In genomic region chr13:41313117-41313516, GRCh38 we compare ENCODE assay signal across 10 cellular contexts. TPM values are rescaled to one million over a fixed set of nuclear protein-coding genes. Genes with fewer than 3 reads are reported as not detected.
A peak's percentile ranks its signal among the peaks of the same experiment; 100 is the strongest.
DNase-seq lines count a peak whose midpoint lies in the region; TF ChIP-seq lines count a peak whose summit lies in the region.
"Had no signal": no experiment of that assay in that cellular context is flagged by ENCODE, and none has a peak within 500 bp of the region (broad histone marks: within the 10 kb centered on the region; RNA-seq: fewer than 3 reads in every experiment).

No MANE protein-coding gene starts in this region.

- WGBS in esophagus squamous epithelium, 2 donors, result 38 to 40% methylated on average over 5 of the region's 5 CpGs
- WGBS in sigmoid colon, 2 donors, result 69 to 75% methylated on average over 5 of the region's 5 CpGs

- no peaks in the 10 kb centered on the region for H3K27me3 Mint-ChIP-seq in T-helper 1 cell treated with Interleukin-12 subunit alpha and Interleukin-12 subunit beta and Interleukin-4 antibody, amounts not matched to agents 30 μg/mL and 1 μg/mL, for 36 hours (ENCODE audit: low read depth)

- no peaks in the 10 kb centered on the region for H3K36me3 ChIP-seq in esophagus squamous epithelium
- no peaks in the 10 kb centered on the region for H3K36me3 ChIP-seq in sigmoid colon

- peaks cover under 1 to 57% (median 21%) of the 10 kb centered on the region in 3 donors for H3K4me1 ChIP-seq in esophagus squamous epithelium
- peaks cover 0 to 50% (median 29%) of the 10 kb centered on the region in 4 donors for H3K4me1 ChIP-seq in sigmoid colon

- H3K4me1 Mint-ChIP-seq in T-helper 1 cell treated with Interleukin-12 subunit alpha and Interleukin-12 subunit beta and Interleukin-4 antibody, amounts not matched to agents 30 μg/mL and 1 μg/mL, for 36 hours (ENCODE audit: low read depth), result peaks cover 30% of the 10 kb centered on the region

- TF ChIP-seq EP300 in sigmoid colon (IDR thresholded peaks at IDR 0.05), result no peak

- intact Hi-C loops in esophagus squamous epithelium (cut with DNase I), result no loop called here
- intact Hi-C loops in sigmoid colon (cut with DNase I), result loop anchor here (5.0 kb wide), 1 partner anchor 251 kb away; the partner anchor contains the start of gene WBP4

- H3K36me3 Mint-ChIP-seq in T-helper 1 cell treated with Interleukin-12 subunit alpha and Interleukin-12 subunit beta and Interleukin-4 antibody, amounts not matched to agents 30 μg/mL and 1 μg/mL, for 36 hours (ENCODE audit: low read depth), result peaks cover 8% of the 10 kb centered on the region

- TF ChIP-seq CTCF in esophagus squamous epithelium (IDR thresholded peaks at IDR 0.05) (no peak), sigmoid colon (IDR thresholded peaks at IDR 0.05) (no peak)

- no peak for DNase-seq in T-helper 1 cell
- peak; percentile 4 for DNase-seq in RKO (ENCODE audit: low spot score)
- no peak for DNase-seq in esophagus squamous epithelium (lab: John Stamatoyannopoulos, UW)
- DNase-seq in sigmoid colon, result no peak
- DNase-seq in GF-D8 (lab: John Stamatoyannopoulos, UW), result no peak
- DNase-seq in NCI-H128 (lab: John Stamatoyannopoulos, UW; ENCODE audit: unreplicated experiment), result no peak
- DNase-seq in NOMO-1 treated with DMSO at 0.1 percent for 48 hours (lab: John Stamatoyannopoulos, UW; ENCODE audit: unreplicated experiment), result no peak
- DNase-seq: aorta, SIG-M5 had no signal

- TF ChIP-seq POLR2A in esophagus squamous epithelium (IDR thresholded peaks at IDR 0.05), result no peak
- no peak for TF ChIP-seq POLR2A in sigmoid colon (IDR thresholded peaks at IDR 0.05)

- H3K27ac Mint-ChIP-seq in T-helper 1 cell treated with Interleukin-12 subunit alpha and Interleukin-12 subunit beta and Interleukin-4 antibody, amounts not matched to agents 30 μg/mL and 1 μg/mL, for 36 hours, result no peak overlapping the region

- peak overlapping the region; percentile 38 for H3K4me3 Mint-ChIP-seq in T-helper 1 cell treated with Interleukin-12 subunit alpha and Interleukin-12 subunit beta and Interleukin-4 antibody, amounts not matched to agents 30 μg/mL and 1 μg/mL, for 36 hours

- H3K27ac ChIP-seq in esophagus squamous epithelium, result peak overlapping the region in 1 of 4 donors; percentile 93
- peak overlapping the region in 3 of 4 donors; percentile 94 to 96 (median 95) for H3K27ac ChIP-seq in sigmoid colon

- H3K4me3 ChIP-seq in esophagus squamous epithelium (peak overlapping the region in 3 of 4 donors; percentile 76 to 99 (median 90)), sigmoid colon (peak overlapping the region in 2 of 4 donors; percentile 77 to 98)

- no peaks in the 10 kb centered on the region for H3K9me3 ChIP-seq in esophagus squamous epithelium
- no peaks in the 10 kb centered on the region for H3K9me3 ChIP-seq in sigmoid colon

- H3K27me3 ChIP-seq in esophagus squamous epithelium (no peaks in the 10 kb centered on the region), sigmoid colon (no peaks in the 10 kb centered on the region)

- no peaks in the 10 kb centered on the region for H3K9me3 Mint-ChIP-seq in T-helper 1 cell treated with Interleukin-12 subunit alpha and Interleukin-12 subunit beta and Interleukin-4 antibody, amounts not matched to agents 30 μg/mL and 1 μg/mL, for 36 hours

RNA-seq across cellular contexts. Expression of gene NAA16, which starts 2.0 kb away (rescaled TPM):
- total RNA-seq in esophagus squamous epithelium, result 10 to 100 TPM in 3 of 4 donors, 1 to 10 TPM in 1; 8.1 to 21.4 (median 12.1) TPM
- 10 to 100 TPM; 15.2 to 24.4 (median 18.1) TPM for total RNA-seq in sigmoid colon
- polyA plus RNA-seq in sigmoid colon, result 1 to 10 TPM; 2.5 to 6.6 (median 6.0) TPM

RNA-seq across cellular contexts. Expression of gene MTRF1, which starts 49.7 kb away (rescaled TPM):
- total RNA-seq in esophagus squamous epithelium (10 to 100 TPM; 11.3 to 14.0 (median 12.2) TPM), sigmoid colon (10 to 100 TPM; 12.5 to 19.9 (median 15.0) TPM)
- 10 to 100 TPM in 1 of 3 donors, 1 to 10 TPM in 2; 9.0 to 12.3 (median 9.7) TPM for polyA plus RNA-seq in sigmoid colon
